ENCODE assay signal across 8 cellular contexts in the genomic region with DNA sequence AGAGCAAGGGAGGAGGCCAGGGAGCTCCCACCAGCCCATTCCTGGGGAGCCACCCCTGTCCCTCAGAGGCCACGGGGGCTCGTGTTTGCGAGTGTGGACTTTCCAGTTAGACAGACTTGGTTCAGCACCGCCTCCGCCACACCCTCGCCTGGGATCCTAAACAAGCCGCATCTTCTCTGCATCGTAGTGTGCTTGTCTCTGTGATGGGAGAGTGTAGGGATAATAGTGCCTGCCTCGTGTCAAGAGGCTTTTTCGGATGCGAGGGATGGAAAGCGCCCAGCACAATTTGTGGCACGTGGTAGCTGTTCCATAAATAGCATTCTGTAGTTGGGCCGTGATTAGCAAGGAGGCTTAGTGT. TPM values are rescaled to one million over a fixed set of nuclear protein-coding genes. Genes with fewer than 3 reads are reported as not detected.
DNase-seq lines count a peak whose midpoint lies in the region; ATAC-seq and TF ChIP-seq lines count a peak whose summit lies in the region.

No MANE protein-coding gene starts in this region.

- H3K36me3 ChIP-seq in CD8-positive, alpha-beta memory T cell (ENCODE audit: insufficient read depth, low read length), result no peaks in the 10 kb centered on the region
- no peaks in the 10 kb centered on the region for H3K36me3 ChIP-seq in psoas muscle (ENCODE audit: insufficient read depth in 1 of 2, low read depth in 1 of 2)

- H3K27me3 ChIP-seq in CD8-positive, alpha-beta memory T cell (ENCODE audit: insufficient read depth, low read length, poor library complexity, severe bottlenecking), result no peaks in the 10 kb centered on the region
- H3K27me3 ChIP-seq in right cardiac atrium (ENCODE audit: control insufficient read depth, insufficient read depth), result no peaks in the 10 kb centered on the region
- H3K27me3 ChIP-seq in psoas muscle (ENCODE audit: insufficient read depth in 3 of 3, low read length in 2 of 3), result no peaks in the 10 kb centered on the region

- H3K36me3 Mint-ChIP-seq in CD8-positive, alpha-beta memory T cell, result peaks cover 0 to 4% (median 0%) of the 10 kb centered on the region in 3 donors
- H3K36me3 Mint-ChIP-seq in activated CD8-positive, alpha-beta T cell treated with anti-CD3 and anti-CD28 coated beads for 36 hours (ENCODE audit: low read depth), result no peaks in the 10 kb centered on the region

- intact Hi-C loops in activated CD8-positive, alpha-beta T cell treated with anti-CD3 and anti-CD28 coated beads for 36 hours (cut with micrococcal nuclease), result no loop called here
- intact Hi-C loops in right cardiac atrium (cut with DNase I) (no loop called here), psoas muscle (cut with DNase I) (no loop called here)

- H3K4me1 Mint-ChIP-seq in CD8-positive, alpha-beta memory T cell, result peaks cover 14 to 23% (median 21%) of the 10 kb centered on the region in 3 donors
- peaks cover 13% of the 10 kb centered on the region for H3K4me1 Mint-ChIP-seq in activated CD8-positive, alpha-beta T cell treated with anti-CD3 and anti-CD28 coated beads for 36 hours (ENCODE audit: low read depth)

- H3K4me3 Mint-ChIP-seq in CD8-positive, alpha-beta memory T cell, result peak overlapping the region; percentile 65 to 88 (median 85)
- H3K4me3 Mint-ChIP-seq in activated CD8-positive, alpha-beta T cell treated with anti-CD3 and anti-CD28 coated beads for 36 hours, result peak overlapping the region; percentile 46

- WGBS in right cardiac atrium, result 39% methylated on average over 14 of the region's 14 CpGs
- 26 to 31% (median 30%) methylated on average over 14 of the region's 14 CpGs for WGBS in psoas muscle, 3 donors

- no peak overlapping the region for H3K4me3 ChIP-seq in CD8-positive, alpha-beta memory T cell (ENCODE audit: low read length)
- H3K4me3 ChIP-seq in right cardiac atrium (ENCODE audit: low read length) (no peak overlapping the region), psoas muscle (peak overlapping the region; percentile 85)

- POLR2A ChIA-PET in CD8-positive, alpha-beta memory T cell (lab: Charles Lee), result no interaction called here
- POLR2A ChIA-PET in activated CD8-positive, alpha-beta T cell treated with anti-CD3 and anti-CD28 coated beads for 36 hours (lab: Charles Lee), result no interaction called here

- H3K27me3 Mint-ChIP-seq in CD8-positive, alpha-beta memory T cell, result no peaks in the 10 kb centered on the region
- no peaks in the 10 kb centered on the region for H3K27me3 Mint-ChIP-seq in activated CD8-positive, alpha-beta T cell treated with anti-CD3 and anti-CD28 coated beads for 36 hours

- no peak for DNase-seq in CD8-positive, alpha-beta memory T cell
- no peak for DNase-seq in activated CD8-positive, alpha-beta T cell treated with anti-CD3 and anti-CD28 coated beads for 36 hours
- DNase-seq in right cardiac atrium (no peak), psoas muscle (no peak), erythroblast (lab: John Stamatoyannopoulos, UW) (no peak)

- ATAC-seq in activated CD8-positive, alpha-beta T cell treated with anti-CD3 and anti-CD28 coated beads for 36 hours, result no peak
- ATAC-seq in right cardiac atrium (peak; percentile 5 to 7), psoas muscle (peak in 3 of 4 donors; percentile 16 to 29 (median 24)), GM21423 (IDR thresholded peaks at IDR 0.05; ENCODE audit: unreplicated experiment) (no peak), GM21515 (IDR thresholded peaks at IDR 0.05; ENCODE audit: unreplicated experiment) (no peak), GM19395 (IDR thresholded peaks at IDR 0.05; ENCODE audit: unreplicated experiment) (no peak)

- H3K27ac Mint-ChIP-seq in CD8-positive, alpha-beta memory T cell, result peak overlapping the region in 7 of 8 donors; percentile 57 to 89 (median 72)
- H3K27ac Mint-ChIP-seq in activated CD8-positive, alpha-beta T cell treated with anti-CD3 and anti-CD28 coated beads for 36 hours, result no peak overlapping the region

- no peak overlapping the region for H3K27ac ChIP-seq in CD8-positive, alpha-beta memory T cell (ENCODE audit: low read depth, low read length)
- peak overlapping the region; percentile 73 for H3K27ac ChIP-seq in right cardiac atrium (ENCODE audit: low read length)
- peak overlapping the region; percentile 86 for H3K27ac ChIP-seq in psoas muscle

- TF ChIP-seq CTCF in activated CD8-positive, alpha-beta T cell treated with anti-CD3 and anti-CD28 coated beads for 36 hours (IDR thresholded peaks at IDR 0.05), result no peak
- TF ChIP-seq CTCF in psoas muscle (IDR thresholded peaks at IDR 0.05), result no peak

- H3K9me3 Mint-ChIP-seq in CD8-positive, alpha-beta memory T cell, result peaks cover 0 to 2% (median 0%) of the 10 kb centered on the region in 5 donors
- H3K9me3 Mint-ChIP-seq in activated CD8-positive, alpha-beta T cell treated with anti-CD3 and anti-CD28 coated beads for 36 hours, result no peaks in the 10 kb centered on the region

- H3K9me3 ChIP-seq in CD8-positive, alpha-beta memory T cell (ENCODE audit: low read length), result no peaks in the 10 kb centered on the region
- H3K9me3 ChIP-seq in right cardiac atrium (ENCODE audit: control insufficient read depth, low read length), result no peaks in the 10 kb centered on the region
- H3K9me3 ChIP-seq in psoas muscle, result no peaks in the 10 kb centered on the region

- CTCF ChIA-PET in CD8-positive, alpha-beta memory T cell (lab: Charles Lee), result interaction anchor here (1.5 kb wide), 1 partner anchor 34 kb away, joined by 3 read pairs; no protein-coding TSS in a partner anchor
- CTCF ChIA-PET in activated CD8-positive, alpha-beta T cell treated with anti-CD3 and anti-CD28 coated beads for 36 hours (lab: Charles Lee), result interaction anchor here (1.5 kb wide), 1 partner anchor 40 kb away, joined by 4 read pairs; no protein-coding TSS in a partner anchor

- H3K4me1 ChIP-seq in CD8-positive, alpha-beta memory T cell (ENCODE audit: insufficient read depth, low read length), result peaks cover 9% of the 10 kb centered on the region
- H3K4me1 ChIP-seq in right cardiac atrium (ENCODE audit: control insufficient read depth, insufficient read depth, low read length) (no peaks in the 10 kb centered on the region), psoas muscle (peaks cover 9% of the 10 kb centered on the region)

- no peak for TF ChIP-seq POLR2A in erythroblast (IDR thresholded peaks at IDR 0.05; ENCODE audit: low read length)

RNA-seq across cellular contexts. Expression of a gene that starts 1.3 kb away (rescaled TPM):
- 10 to 100 TPM; 14.0 to 14.4 TPM for total RNA-seq in CD8-positive, alpha-beta memory T cell
- 10.4 TPM for polyA plus RNA-seq in CD8-positive, alpha-beta memory T cell
- total RNA-seq in activated CD8-positive, alpha-beta T cell treated with anti-CD3 and anti-CD28 coated beads for 36 hours, result 10 to 100 TPM; 11.9 to 14.5 TPM
- total RNA-seq in right cardiac atrium (100 to 1,000 TPM; 102 to 158 (median 117) TPM), psoas muscle (10 to 100 TPM; 12.8 to 17.9 (median 15.4) TPM)
- polyA plus RNA-seq in right cardiac atrium (50.1 TPM), psoas muscle (10 to 100 TPM in 1 of 3 donors, 1 to 10 TPM in 2; 4.7 to 13.3 (median 5.2) TPM)

Comparison
In these comparisons a context has a peak if more than half of its experiments do, and no peak if none do; other contexts are left out.
1. ATAC-seq: peak in right cardiac atrium (2 of 2) and psoas muscle (3 of 4); none in activated CD8-positive, alpha-beta T cell treated with anti-CD3 and anti-CD28 coated beads for 36 hours (single experiment), GM21423 (single experiment), GM21515 (single experiment) and GM19395 (single experiment).
2. RNA of a gene that starts 1.3 kb away (total RNA-seq): 102 to 158 TPM in right cardiac atrium; 12.8 to 17.9 TPM in psoas muscle, 11.9 to 14.5 TPM in activated CD8-positive, alpha-beta T cell treated with anti-CD3 and anti-CD28 coated beads for 36 hours and 14.0 to 14.4 TPM in CD8-positive, alpha-beta memory T cell; every median in the first group is over 4 times any median in the second.